ENCODE assay signal across 19 cellular contexts in genomic region chr5:157383151-157383810, GRCh38.
A peak's percentile ranks its signal among the peaks of the same experiment; 100 is the strongest.
DNase-seq lines count a peak whose midpoint lies in the region; ATAC-seq and TF ChIP-seq lines count a peak whose summit lies in the region.
"Had no signal": no experiment of that assay in that cellular context is flagged by ENCODE, and none has a peak within 500 bp of the region (broad histone marks: within the 10 kb centered on the region; RNA-seq: fewer than 3 reads in every experiment).

No MANE protein-coding gene starts in this region.

- CTCF ChIA-PET in naive thymus-derived CD4-positive, alpha-beta T cell (lab: Charles Lee): no interaction called here

- no peaks in the 10 kb centered on the region for H3K9me3 ChIP-seq in cardiac muscle cell (ENCODE audit: low read depth)
- no peaks in the 10 kb centered on the region for H3K9me3 ChIP-seq in naive thymus-derived CD4-positive, alpha-beta T cell (ENCODE audit: control insufficient read depth in 2 of 3, low read length in 3 of 3)
- no peaks in the 10 kb centered on the region for H3K9me3 ChIP-seq in transverse colon

- POLR2A ChIA-PET in naive thymus-derived CD4-positive, alpha-beta T cell (lab: Charles Lee): no interaction called here

- peak overlapping the region in 5 of 9 donors; percentile 6 to 79 (median 62) for H3K27ac Mint-ChIP-seq in naive thymus-derived CD4-positive, alpha-beta T cell
- H3K27ac Mint-ChIP-seq: activated CD4-positive, alpha-beta T cell treated with anti-CD3 and anti-CD28 coated beads, Interleukin-2, amount 10 ng/mL, durations not matched to agents 7 days and 5 days; stimulated activated memory B cell treated with anti-CD40 and anti-IgM and Interleukin-4, amounts not matched to agents 10 μg/mL and 1 μg/mL and 100 μg/mL, for 72 hours had no signal

- H3K4me1 ChIP-seq in cardiac muscle cell (ENCODE audit: low read depth) (peaks cover 47% of the 10 kb centered on the region), transverse colon (peaks cover 0 to 22% (median 8%) of the 10 kb centered on the region in 4 donors)
- no peaks in the 10 kb centered on the region for H3K4me1 ChIP-seq in naive thymus-derived CD4-positive, alpha-beta T cell (ENCODE audit: control insufficient read depth in 2 of 2, insufficient read depth in 2 of 2, low read length in 2 of 2)

- H3K4me1 Mint-ChIP-seq in naive thymus-derived CD4-positive, alpha-beta T cell: peaks cover 0 to 11% (median 0%) of the 10 kb centered on the region in 7 donors

- no peak overlapping the region for H3K4me3 Mint-ChIP-seq in naive thymus-derived CD4-positive, alpha-beta T cell
- H3K4me3 Mint-ChIP-seq: activated CD4-positive, alpha-beta T cell treated with anti-CD3 and anti-CD28 coated beads, Interleukin-2, amount 10 ng/mL, durations not matched to agents 7 days and 5 days; stimulated activated memory B cell treated with anti-CD40 and anti-IgM and Interleukin-4, amounts not matched to agents 10 μg/mL and 1 μg/mL and 100 μg/mL, for 72 hours had no signal

- ATAC-seq in left cardiac atrium: no peak
- no peak for ATAC-seq in naive thymus-derived CD4-positive, alpha-beta T cell
- ATAC-seq in GM18517 (IDR thresholded peaks at IDR 0.05; ENCODE audit: unreplicated experiment): no peak
- ATAC-seq in GM18909 (IDR thresholded peaks at IDR 0.05; ENCODE audit: poor library complexity, unreplicated experiment): no peak
- ATAC-seq: left colon; stimulated activated memory B cell treated with anti-CD40 and anti-IgM and Interleukin-4, amounts not matched to agents 10 μg/mL and 1 μg/mL and 100 μg/mL, for 72 hours had no signal

- H3K27ac ChIP-seq in cardiac muscle cell: peak overlapping the region; percentile 100
- peak overlapping the region; percentile 76 to 92 for H3K27ac ChIP-seq in coronary artery
- no peak overlapping the region for H3K27ac ChIP-seq in naive thymus-derived CD4-positive, alpha-beta T cell (ENCODE audit: low read depth, low read length)
- peak overlapping the region; percentile 77 to 87 (median 84) for H3K27ac ChIP-seq in transverse colon

- TF ChIP-seq CTCF in cardiac muscle cell (IDR thresholded peaks at IDR 0.05; ENCODE audit: low read depth, low read length): no peak
- TF ChIP-seq CTCF in coronary artery (IDR thresholded peaks at IDR 0.05): no peak
- no peak for TF ChIP-seq CTCF in transverse colon (IDR thresholded peaks at IDR 0.05)

- in situ Hi-C loops in transverse colon (cut with MboI; ENCODE audit: low pct_ligation_motif_present in 1 of 4, low pct_unique_long_range_greater_than_20kb in 1 of 4, low sequenced_read_pairs in 3 of 4): no loop called here

- peaks cover 28% of the 10 kb centered on the region for H3K36me3 ChIP-seq in cardiac muscle cell
- peaks cover 38 to 93% (median 44%) of the 10 kb centered on the region in 3 experiments for H3K36me3 ChIP-seq in naive thymus-derived CD4-positive, alpha-beta T cell (ENCODE audit: control insufficient read depth in 2 of 3, insufficient read depth in 3 of 3, low read length in 3 of 3)
- H3K36me3 ChIP-seq in transverse colon: no peaks in the 10 kb centered on the region

- intact Hi-C loops in left cardiac atrium (cut with DNase I): no loop called here
- intact Hi-C loops in naive thymus-derived CD4-positive, alpha-beta T cell (cut with micrococcal nuclease): no loop called here
- intact Hi-C loops in transverse colon (cut with DNase I; ENCODE audit: low total_unique reads): no loop called here

- peaks cover 17 to 56% (median 38%) of the 10 kb centered on the region in 5 donors for H3K36me3 Mint-ChIP-seq in naive thymus-derived CD4-positive, alpha-beta T cell

- WGBS in transverse colon (ENCODE audit: low coverage in 1 of 2), 2 donors: 64 to 79% methylated on average over 6 to 9 of the region's 9 CpGs

- peaks cover 0 to 2% (median 0%) of the 10 kb centered on the region in 11 donors for H3K9me3 Mint-ChIP-seq in naive thymus-derived CD4-positive, alpha-beta T cell
- H3K9me3 Mint-ChIP-seq: activated CD4-positive, alpha-beta T cell treated with anti-CD3 and anti-CD28 coated beads, Interleukin-2, amount 10 ng/mL, durations not matched to agents 7 days and 5 days; stimulated activated memory B cell treated with anti-CD40 and anti-IgM and Interleukin-4, amounts not matched to agents 10 μg/mL and 1 μg/mL and 100 μg/mL, for 72 hours had no signal

- no peak for TF ChIP-seq EP300 in transverse colon (IDR thresholded peaks at IDR 0.05; ENCODE audit: low read depth)

- TF ChIP-seq POLR2A in transverse colon (IDR thresholded peaks at IDR 0.05): no peak

- no peaks in the 10 kb centered on the region for H3K27me3 Mint-ChIP-seq in naive thymus-derived CD4-positive, alpha-beta T cell
- H3K27me3 Mint-ChIP-seq: activated CD4-positive, alpha-beta T cell treated with anti-CD3 and anti-CD28 coated beads, Interleukin-2, amount 10 ng/mL, durations not matched to agents 7 days and 5 days; stimulated activated memory B cell treated with anti-CD40 and anti-IgM and Interleukin-4, amounts not matched to agents 10 μg/mL and 1 μg/mL and 100 μg/mL, for 72 hours had no signal

- no peak for DNase-seq in cardiac muscle cell (ENCODE audit: low read depth in 1 of 2, low spot score in 1 of 2)
- no peak for DNase-seq in left cardiac atrium
- DNase-seq in coronary artery (ENCODE audit: low spot score): no peak
- DNase-seq in naive thymus-derived CD4-positive, alpha-beta T cell: no peak
- no peak for DNase-seq in transverse colon
- no peak for DNase-seq in midbrain (lab: John Stamatoyannopoulos, UW)
- DNase-seq: activated CD4-positive, alpha-beta T cell treated with anti-CD3 and anti-CD28 coated beads, Interleukin-2, amount 10 ng/mL, durations not matched to agents 7 days and 5 days; activated T-cell treated with anti-CD3 and anti-CD28 coated beads, Interleukin-2, amount 50 U/mL, for 1 hour; anterior cingulate cortex; dorsolateral prefrontal cortex; GOT3; hippocampal formation; left colon; NCI-H2029 treated with DMSO at 0.1 percent for 48 hours; NCI-H524 treated with DMSO at 0.1 percent for 48 hours; small intestine had no signal

- H3K4me3 ChIP-seq in cardiac muscle cell (no peak overlapping the region), coronary artery (peak overlapping the region; percentile 48), transverse colon (no peak overlapping the region)
- H3K4me3 ChIP-seq in naive thymus-derived CD4-positive, alpha-beta T cell (ENCODE audit: low read length): no peak overlapping the region

- no peaks in the 10 kb centered on the region for H3K27me3 ChIP-seq in cardiac muscle cell
- H3K27me3 ChIP-seq in naive thymus-derived CD4-positive, alpha-beta T cell (ENCODE audit: control insufficient read depth in 2 of 2, insufficient read depth in 2 of 2, low read length in 2 of 2): no peaks in the 10 kb centered on the region
- H3K27me3 ChIP-seq in transverse colon: no peaks in the 10 kb centered on the region
- H3K27me3 ChIP-seq: dorsolateral prefrontal cortex had no signal
